21 cellular contexts compared by ENCODE assay signal in genomic region chr9:135145312-135145711, GRCh38.
"Had no signal": no experiment of that assay in that cellular context is flagged by ENCODE, and none has a peak within 500 bp of the region (broad histone marks: within the 10 kb centered on the region; RNA-seq: fewer than 3 reads in every experiment).

No MANE protein-coding gene starts in this region.

- FAIRE-seq: endothelial cell of umbilical vein had no signal

- H3K27me3 ChIP-seq: foreskin keratinocyte, hepatocyte, ovary, thyroid gland, vagina had no signal

- H3K36me3 ChIP-seq: ovary, suprapubic skin, thyroid gland, upper lobe of right lung, vagina had no signal

- H3K27ac ChIP-seq: coronary artery, foreskin keratinocyte, hepatocyte, ovary, suprapubic skin, thyroid gland, upper lobe of right lung, vagina had no signal

- DNase-seq: effector CD4-positive, alpha-beta T cell; endodermal cell; erythroblast; foreskin keratinocyte; head of caudate nucleus; left colon; naive thymus-derived CD4-positive, alpha-beta T cell; nephron progenitor cell; ovary; right cardiac atrium; stimulated activated CD4-positive, alpha-beta T cell treated with anti-CD3 and anti-CD28 coated beads, Interleukin-4, amount 100 ng/mL, for 1 hour; stimulated activated CD8-positive, alpha-beta memory T cell treated with anti-CD3 and anti-CD28 coated beads, Interleukin-4, amount 100 ng/mL, for 48 hours; stimulated activated naive CD8-positive, alpha-beta T cell treated with anti-CD3 and anti-CD28 coated beads, Interleukin-15, Interleukin-2, amounts not matched to agents 100 U/mL and 50 U/mL, for 24 hours; thyroid gland had no signal

- H3K4me3 ChIP-seq: coronary artery, hepatocyte, ovary, suprapubic skin, thyroid gland, upper lobe of right lung, vagina had no signal

- H3K9me3 ChIP-seq: ovary, suprapubic skin, thyroid gland, upper lobe of right lung, vagina had no signal

- H3K4me3 Mint-ChIP-seq: endodermal cell; naive thymus-derived CD4-positive, alpha-beta T cell; nephron progenitor cell; stimulated activated effector memory CD8-positive, alpha-beta T cell treated with anti-CD3 and anti-CD28 coated beads, Interleukin-12 subunit alpha, Interleukin-12 subunit beta, amount 100 ng/mL, for 72 hours had no signal

- H3K27ac Mint-ChIP-seq: endodermal cell; naive thymus-derived CD4-positive, alpha-beta T cell; nephron progenitor cell; stimulated activated effector memory CD8-positive, alpha-beta T cell treated with anti-CD3 and anti-CD28 coated beads, Interleukin-12 subunit alpha, Interleukin-12 subunit beta, amount 100 ng/mL, for 72 hours had no signal

- H3K79me2 ChIP-seq: hepatocyte had no signal

- H2AFZ ChIP-seq: hepatocyte had no signal

- H3K4me2 ChIP-seq: hepatocyte had no signal

- H3K4me1 ChIP-seq: foreskin keratinocyte, upper lobe of right lung, vagina had no signal

- H3K36me3 Mint-ChIP-seq: naive thymus-derived CD4-positive, alpha-beta T cell; stimulated activated effector memory CD8-positive, alpha-beta T cell treated with anti-CD3 and anti-CD28 coated beads, Interleukin-12 subunit alpha, Interleukin-12 subunit beta, amount 100 ng/mL, for 72 hours had no signal

- ATAC-seq: foreskin keratinocyte; left colon; naive thymus-derived CD4-positive, alpha-beta T cell; stimulated activated effector memory CD8-positive, alpha-beta T cell treated with anti-CD3 and anti-CD28 coated beads, Interleukin-12 subunit alpha, Interleukin-12 subunit beta, amount 100 ng/mL, for 72 hours; stimulated activated naive CD8-positive, alpha-beta T cell treated with anti-CD3 and anti-CD28 coated beads, Interleukin-15, Interleukin-2, amounts not matched to agents 100 U/mL and 50 U/mL, for 24 hours; upper lobe of right lung had no signal

- H3K4me1 Mint-ChIP-seq: stimulated activated effector memory CD8-positive, alpha-beta T cell treated with anti-CD3 and anti-CD28 coated beads, Interleukin-12 subunit alpha, Interleukin-12 subunit beta, amount 100 ng/mL, for 72 hours had no signal
